ENCODE assay signal across 8 cellular contexts in genomic region chr19:49580264-49581006, GRCh38.
DNase-seq lines count a peak whose midpoint lies in the region; ATAC-seq and TF ChIP-seq lines count a peak whose summit lies in the region.

Gene NOSIP (minus strand): TSS chr19:49580556. CDS start chr19:49560691, 19,865 bp downstream.

- TF ChIP-seq CTCF in AG10803 (conservative IDR thresholded peaks at IDR 0.05; ENCODE audit: low read length) (no peak), choroid plexus epithelial cell (conservative IDR thresholded peaks at IDR 0.05; ENCODE audit: low read depth, low read length) (no peak)

- no peaks in the 10 kb centered on the region for H3K27me3 ChIP-seq in layer of hippocampus (ENCODE audit: control insufficient read depth, insufficient read depth, low read length)

- H3K4me3 ChIP-seq in AG10803 (ENCODE audit: low read length) = peak within 1 kb of the TSS; percentile 89
- peak within 1 kb of the TSS; percentile 86 for H3K4me3 ChIP-seq in choroid plexus epithelial cell (ENCODE audit: low read depth, low read length)

- TF ChIP-seq POLR2A in GM19193 (IDR thresholded peaks at IDR 0.05; ENCODE audit: extremely low read depth, insufficient read depth, insufficient read length) = peak; percentile 99

- peak within 1 kb of the TSS; percentile 43 for H3K27ac ChIP-seq in layer of hippocampus (ENCODE audit: low read depth, low read length)

- DNase-seq in AG10803 (ENCODE audit: low read depth) (peak; percentile 96), NCI-H526 (lab: John Stamatoyannopoulos, UW) (peak; percentile 91 to 97), choroid plexus epithelial cell (ENCODE audit: low read depth) (peak; percentile 98)
- DNase-seq in activated CD4-positive, alpha-beta T cell treated with anti-CD3 and anti-CD28 coated beads for 4 hours = peak; percentile 95 to 97
- peak; percentile 89 to 95 (median 92) for DNase-seq in stimulated activated CD4-positive, alpha-beta T cell treated with anti-CD3 and anti-CD28 coated beads, Interleukin-1b, Interleukin-23, amount 100 ng/mL, for 24 hours (ENCODE audit: low read depth in 4 of 4, low spot score in 1 of 4)

- peak; percentile 82 for ATAC-seq in HG03432 (IDR thresholded peaks at IDR 0.05; ENCODE audit: unreplicated experiment)

Comparison
In these comparisons a context has a peak if more than half of its experiments do, and no peak if none do; other contexts are left out.
1. Peak in every context shown above with its lines: DNase-seq, ATAC-seq, H3K4me3 ChIP-seq and H3K27ac ChIP-seq.